8 cellular contexts compared by ENCODE assay signal in genomic region chr16:89828870-89829629, GRCh38. TPM values are rescaled to one million over a fixed set of nuclear protein-coding genes. Genes with fewer than 3 reads are reported as not detected.
DNase-seq lines count a peak whose midpoint lies in the region; ATAC-seq and TF ChIP-seq lines count a peak whose summit lies in the region.

No MANE protein-coding gene starts in this region.

- TF ChIP-seq CTCF in hepatocyte (IDR thresholded peaks at IDR 0.05; ENCODE audit: poor library complexity) = no peak
- no peak for TF ChIP-seq CTCF in spleen (IDR thresholded peaks at IDR 0.05 in 8 of 11, conservative IDR thresholded peaks at IDR 0.05 in 3 of 11)

- no peaks in the 10 kb centered on the region for H4K20me1 ChIP-seq in hepatocyte (ENCODE audit: insufficient read depth, poor library complexity, severe bottlenecking)

- H3K27ac ChIP-seq in hepatocyte = peak overlapping the region; percentile 88
- no peak overlapping the region for H3K27ac ChIP-seq in spleen

- H3K4me3 ChIP-seq in hepatocyte (peak overlapping the region; percentile 67), spleen (peak overlapping the region in 7 of 8 donors; percentile 15 to 70 (median 44))

- 22% methylated on average over 13 of the region's 26 CpGs for WGBS in hepatocyte (ENCODE audit: low lambda C conversion rate, missing lambda C conversion rate)
- WGBS in spleen, 5 donors = 24 to 29% (median 27%) methylated on average over 19 to 26 of the region's 26 CpGs

- peak overlapping the region; percentile 69 for H3K4me3 Mint-ChIP-seq in T-helper 17 cell

- H2AFZ ChIP-seq in hepatocyte = no peak overlapping the region

- intact Hi-C loops in spleen (cut with DNase I; ENCODE audit: low total_unique reads) = no loop called here

- H3K79me2 ChIP-seq in hepatocyte = peaks cover 12% of the 10 kb centered on the region

- H3K27ac Mint-ChIP-seq in T-helper 17 cell = no peak overlapping the region

- H3K4me1 ChIP-seq in hepatocyte (ENCODE audit: insufficient read depth) (peaks cover 28% of the 10 kb centered on the region), spleen (peaks cover 5 to 24% (median 18%) of the 10 kb centered on the region in 6 donors)

- no peaks in the 10 kb centered on the region for H3K36me3 ChIP-seq in hepatocyte (replicated peaks; ENCODE audit: insufficient read depth, low read depth)
- H3K36me3 ChIP-seq in spleen = no peaks in the 10 kb centered on the region

- peak overlapping the region; percentile 93 for H3K4me2 ChIP-seq in hepatocyte

- H3K4me1 Mint-ChIP-seq in T-helper 17 cell = peaks cover 4% of the 10 kb centered on the region

- H3K9me2 ChIP-seq in hepatocyte (replicated peaks; ENCODE audit: insufficient read depth) = no peaks in the 10 kb centered on the region

- H3K9me3 ChIP-seq in T-helper 17 cell (ENCODE audit: control insufficient read depth, low read length, poor library complexity, severe bottlenecking) = no peaks in the 10 kb centered on the region
- no peaks in the 10 kb centered on the region for H3K9me3 ChIP-seq in hepatocyte (ENCODE audit: low read depth)
- H3K9me3 ChIP-seq in spleen = no peaks in the 10 kb centered on the region

- DNase-seq in NCI-H2107 treated with DMSO at 0.1 percent for 48 hours (lab: John Stamatoyannopoulos, UW; ENCODE audit: unreplicated experiment) = peak; percentile 68
- no peak for DNase-seq in NCI-H2107 (lab: John Stamatoyannopoulos, UW)
- DNase-seq in T-helper 17 cell = no peak
- no peak for DNase-seq in hepatocyte (ENCODE audit: low spot score)
- DNase-seq in spleen = no peak
- no peak for DNase-seq in cerebellar nuclear complex (lab: John Stamatoyannopoulos, UW)
- no peak for DNase-seq in midbrain (lab: John Stamatoyannopoulos, UW)

- peaks cover 25% of the 10 kb centered on the region for H3K27me3 Mint-ChIP-seq in T-helper 17 cell

- H3K36me3 Mint-ChIP-seq in T-helper 17 cell (ENCODE audit: low read depth) = peaks cover 2% of the 10 kb centered on the region

- H3K27me3 ChIP-seq in hepatocyte = no peaks in the 10 kb centered on the region
- H3K27me3 ChIP-seq in spleen (replicated peaks in 1 of 7) = peaks cover 0 to 65% (median 9%) of the 10 kb centered on the region in 7 donors

- no peak for TF ChIP-seq POLR2A in spleen (IDR thresholded peaks at IDR 0.05)

- ATAC-seq in T-helper 17 cell (no peak), GM19467 (IDR thresholded peaks at IDR 0.05; ENCODE audit: unreplicated experiment) (no peak)

RNA-seq across cellular contexts. Expression of gene SPIRE2, which starts 0.8 kb away (rescaled TPM):
- total RNA-seq in T-helper 17 cell (1 to 10 TPM; 1.3 to 3.3 TPM), hepatocyte (16.9 and 21.7 TPM in 2 replicates), spleen (1 to 10 TPM; 1.2 to 3.2 (median 2.8) TPM)
- polyA plus RNA-seq in hepatocyte (13.4 and 18.4 TPM in 2 replicates), spleen (1 to 10 TPM in 1 of 3 donors, under 1 TPM in 2; 0.80 to 1.3 (median 0.98) TPM)

RNA-seq across cellular contexts. Expression of gene FANCA, which starts 12.6 kb away (rescaled TPM):
- total RNA-seq in T-helper 17 cell (10 to 100 TPM; 10.7 to 12.7 TPM), hepatocyte (6.1 and 9.5 TPM in 2 replicates), spleen (10 to 100 TPM; 15.7 to 28.9 (median 18.0) TPM)
- polyA plus RNA-seq in hepatocyte (9.6 and 11.4 TPM in 2 replicates), spleen (10 to 100 TPM; 11.5 to 15.3 (median 14.5) TPM)

RNA-seq across cellular contexts. Expression of gene TCF25, which starts 44.3 kb away (rescaled TPM):
- total RNA-seq in T-helper 17 cell (100 to 1,000 TPM; 393 to 428 TPM), hepatocyte (79.3 and 130 TPM in 2 replicates), spleen (100 to 1,000 TPM; 145 to 305 (median 233) TPM)
- polyA plus RNA-seq in hepatocyte (206 and 256 TPM in 2 replicates), spleen (100 to 1,000 TPM; 113 to 412 (median 334) TPM)
